16 cellular contexts compared by ENCODE assay signal in the genomic region with DNA sequence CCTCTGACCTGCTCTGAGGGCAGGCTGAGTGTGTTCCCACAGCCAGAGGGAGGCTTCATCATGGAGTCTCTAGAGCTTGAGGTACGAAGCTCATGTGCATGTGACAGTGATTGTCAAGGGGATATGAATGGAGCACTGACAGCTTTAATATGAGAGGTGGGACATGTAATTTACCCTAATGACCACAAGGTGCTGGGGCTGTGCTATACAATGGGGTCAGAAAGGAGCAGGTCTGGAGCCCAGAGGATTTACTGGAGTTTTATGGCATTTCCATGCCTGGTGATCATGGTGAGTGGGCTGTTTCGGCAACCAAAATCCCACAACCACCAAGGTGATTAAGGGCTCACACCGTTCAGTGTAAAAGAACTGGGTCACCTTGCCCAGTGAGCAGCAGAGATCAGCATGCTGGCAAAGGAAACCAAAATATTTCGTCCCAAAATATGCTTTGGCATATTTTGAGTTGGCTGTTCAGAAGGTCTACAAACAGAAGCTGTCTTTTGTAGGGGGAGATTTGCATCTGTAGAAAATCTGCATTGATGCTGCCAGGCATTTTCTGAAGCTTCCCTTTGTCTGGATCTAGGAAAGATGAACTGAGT. TPM values are rescaled to one million over a fixed set of nuclear protein-coding genes. Genes with fewer than 3 reads are reported as not detected.
A peak's percentile ranks its signal among the peaks of the same experiment; 100 is the strongest.
DNase-seq lines count a peak whose midpoint lies in the region; ATAC-seq, FAIRE-seq and TF ChIP-seq lines count a peak whose summit lies in the region.
"Had no signal": no experiment of that assay in that cellular context is flagged by ENCODE, and none has a peak within 500 bp of the region (broad histone marks: within the 10 kb centered on the region; RNA-seq: fewer than 3 reads in every experiment).

No MANE protein-coding gene starts in this region.

- peak; percentile 14 for DNase-seq in BE2C
- peak; percentile 55 for DNase-seq in H7
- no peak for DNase-seq in PC-9
- DNase-seq in fibroblast of mammary gland (ENCODE audit: low read depth) = no peak
- no peak for DNase-seq in globus pallidus (ENCODE audit: low spot score)
- no peak for DNase-seq in small intestine
- no peak for DNase-seq in activated T-cell treated with anti-CD3 and anti-CD28 coated beads, Interleukin-2, amount 50 U/mL, for 4 hours
- DNase-seq: activated T-cell treated with anti-CD3 and anti-CD28 coated beads, Interleukin-2, amount 50 U/mL, for 48 hours; immature natural killer cell; mucosa of descending colon; NCI-H2107; stimulated activated CD4-positive, alpha-beta T cell treated with anti-CD3 and anti-CD28 coated beads, Interleukin-1b, Interleukin-23, amount 100 ng/mL, for 48 hours; T-helper 1 cell; upper lobe of right lung had no signal

- H3K27me3 ChIP-seq in BE2C (no peaks in the 10 kb centered on the region), H7 (ENCODE audit: control insufficient read depth, insufficient read depth, low read length) (no peaks in the 10 kb centered on the region), PC-9 (ENCODE audit: insufficient read depth, low read depth) (peaks cover 7% of the 10 kb centered on the region; the same call in 1 of the 2 replicates), small intestine (ENCODE audit: control insufficient read depth in 2 of 2, insufficient read depth in 2 of 2, low read length in 2 of 2) (peaks cover 0 to 8% of the 10 kb centered on the region in 2 donors)
- H3K27me3 ChIP-seq: upper lobe of right lung had no signal

- H3K36me3 Mint-ChIP-seq in activated T-cell treated with anti-CD3 and anti-CD28 coated beads, Interleukin-2, amount 50 U/mL, for 4 hours (ENCODE audit: insufficient read depth) = no peaks in the 10 kb centered on the region
- H3K36me3 Mint-ChIP-seq: immature natural killer cell had no signal

- FAIRE-seq in small intestine (lab: Jason Lieb, UNC) = no peak

- H3K36me3 ChIP-seq in BE2C (no peaks in the 10 kb centered on the region), H7 (replicated peaks; ENCODE audit: control insufficient read depth, insufficient read depth, low read length) (no peaks in the 10 kb centered on the region), PC-9 (ENCODE audit: low read depth) (no peaks in the 10 kb centered on the region), small intestine (ENCODE audit: control insufficient read depth in 2 of 2, insufficient read depth in 2 of 2, low read length in 2 of 2) (no peaks in the 10 kb centered on the region)
- H3K36me3 ChIP-seq: upper lobe of right lung had no signal

- H3K4me3 ChIP-seq in BE2C (ENCODE audit: low read depth, low read length) (no peak overlapping the region), H7 (ENCODE audit: insufficient read depth, low read depth, low read length) (no peak overlapping the region), PC-9 (no peak overlapping the region), fibroblast of mammary gland (ENCODE audit: control insufficient read depth, low read depth, low read length) (no peak overlapping the region), small intestine (ENCODE audit: low read depth in 1 of 2, low read length in 2 of 2) (no peak overlapping the region)
- H3K4me3 ChIP-seq: mucosa of descending colon, upper lobe of right lung had no signal

- CTCF ChIA-PET in PC-9 (lab: Charles Lee) = no interaction called here

- no peak overlapping the region for H3K4me3 Mint-ChIP-seq in activated T-cell treated with anti-CD3 and anti-CD28 coated beads, Interleukin-2, amount 50 U/mL, for 4 hours
- H3K4me3 Mint-ChIP-seq: immature natural killer cell had no signal

- no peaks in the 10 kb centered on the region for H3K4me1 Mint-ChIP-seq in activated T-cell treated with anti-CD3 and anti-CD28 coated beads, Interleukin-2, amount 50 U/mL, for 4 hours (ENCODE audit: low read depth)
- H3K4me1 Mint-ChIP-seq: immature natural killer cell had no signal

- H3K4me2 ChIP-seq in PC-9 = no peak overlapping the region

- H3K9me3 Mint-ChIP-seq in activated T-cell treated with anti-CD3 and anti-CD28 coated beads, Interleukin-2, amount 50 U/mL, for 4 hours = peaks cover 5% of the 10 kb centered on the region

- no peaks in the 10 kb centered on the region for H3F3A ChIP-seq in PC-9 (ENCODE audit: insufficient read depth, low read depth)

- ATAC-seq in GM21786 (IDR thresholded peaks at IDR 0.05; ENCODE audit: unreplicated experiment) = no peak
- ATAC-seq in activated T-cell treated with anti-CD3 and anti-CD28 coated beads, Interleukin-2, amount 50 U/mL, for 4 hours = no peak
- ATAC-seq: mucosa of descending colon, upper lobe of right lung had no signal

- H3K9me3 ChIP-seq in BE2C (no peaks in the 10 kb centered on the region), PC-9 (ENCODE audit: insufficient read depth, low read depth) (no peaks in the 10 kb centered on the region), small intestine (ENCODE audit: control insufficient read depth, low read depth) (no peaks in the 10 kb centered on the region)
- H3K9me3 ChIP-seq: mucosa of descending colon, upper lobe of right lung had no signal

- POLR2A ChIA-PET in PC-9 (lab: Charles Lee; ENCODE audit: unreplicated experiment) = no interaction called here

- no TSS peak for BruUV-seq in PC-9 (replicated peaks; lab: Mats Ljungman, UMichigan)

- no peak overlapping the region for H2AFZ ChIP-seq in PC-9

- H3K4me1 ChIP-seq in BE2C (no peaks in the 10 kb centered on the region; the same call in 1 of the 2 replicates), PC-9 (replicated peaks; ENCODE audit: insufficient read depth) (no peaks in the 10 kb centered on the region), small intestine (ENCODE audit: control insufficient read depth in 2 of 2, insufficient read depth in 1 of 2, low read depth in 1 of 2, low read length in 1 of 2) (no peaks in the 10 kb centered on the region)
- H3K4me1 ChIP-seq: upper lobe of right lung had no signal

- no peaks in the 10 kb centered on the region for H3K9me2 ChIP-seq in PC-9 (ENCODE audit: insufficient read depth)

- no peaks in the 10 kb centered on the region for H4K20me1 ChIP-seq in PC-9 (ENCODE audit: insufficient read depth)

- no peaks in the 10 kb centered on the region for H3K79me2 ChIP-seq in PC-9 (ENCODE audit: low read depth)

- WGBS in small intestine, 3 donors = 47 to 64% (median 58%) methylated on average over 4 of the region's 4 CpGs

- H3K27ac ChIP-seq in PC-9 (no peak overlapping the region), small intestine (ENCODE audit: low read depth in 1 of 2, low read length in 1 of 2) (no peak overlapping the region)
- H3K27ac ChIP-seq: upper lobe of right lung had no signal

- peaks cover 26% of the 10 kb centered on the region for H3K27me3 Mint-ChIP-seq in activated T-cell treated with anti-CD3 and anti-CD28 coated beads, Interleukin-2, amount 50 U/mL, for 4 hours (ENCODE audit: low read depth)

- intact Hi-C loops in PC-9 (cut with micrococcal nuclease; ENCODE audit: unreplicated experiment) = no loop called here

- TF ChIP-seq CTCF in BE2C (IDR thresholded peaks at IDR 0.05; ENCODE audit: low read depth, low read length) (peak; percentile 54), PC-9 (conservative IDR thresholded peaks at IDR 0.05) (peak; percentile 60), fibroblast of mammary gland (conservative IDR thresholded peaks at IDR 0.05; ENCODE audit: control insufficient read depth, insufficient read depth, low read depth, low read length) (peak; percentile 13)

RNA-seq across cellular contexts. Expression of a gene that starts 40.1 kb away (rescaled TPM):
- polyA plus RNA-seq in BE2C (2012; ENCODE audit: insufficient read depth, insufficient read length, low read depth) = 0.15 TPM
- total RNA-seq in H7 (2014; rRNA removed; shearing (Covaris generic)) = 0.11 and 0.14 TPM in 2 replicates
- 2.3 and 6.0 TPM in 2 replicates for total RNA-seq in PC-9 (2021)
- polyA plus RNA-seq in small intestine = under 1 TPM in 1 of 3 donors, not detected in 2; 0.10 TPM
- under 1 TPM in 1 of 3 donors, not detected in 2; 0.05 TPM for total RNA-seq in activated T-cell treated with anti-CD3 and anti-CD28 coated beads, Interleukin-2, amount 50 U/mL, for 4 hours
- total RNA-seq: pulmonary artery endothelial cell had no signal
- polyA plus RNA-seq: immature natural killer cell had no signal

Comparison
In these comparisons a context has a peak if more than half of its experiments do, and no peak if none do; other contexts are left out.
1. DNase-seq: peak in BE2C (single experiment) and H7 (single experiment); none in PC-9 (0 of 2), fibroblast of mammary gland (single experiment), globus pallidus (single experiment), small intestine (single experiment) and activated T-cell treated with anti-CD3 and anti-CD28 coated beads, Interleukin-2, amount 50 U/mL, for 4 hours (single experiment).
2. Peak in every context shown above with its lines, with median percentiles within 50 percentile points of each other: CTCF ChIP-seq.